12 cellular contexts compared by ENCODE assay signal in the genomic region with DNA sequence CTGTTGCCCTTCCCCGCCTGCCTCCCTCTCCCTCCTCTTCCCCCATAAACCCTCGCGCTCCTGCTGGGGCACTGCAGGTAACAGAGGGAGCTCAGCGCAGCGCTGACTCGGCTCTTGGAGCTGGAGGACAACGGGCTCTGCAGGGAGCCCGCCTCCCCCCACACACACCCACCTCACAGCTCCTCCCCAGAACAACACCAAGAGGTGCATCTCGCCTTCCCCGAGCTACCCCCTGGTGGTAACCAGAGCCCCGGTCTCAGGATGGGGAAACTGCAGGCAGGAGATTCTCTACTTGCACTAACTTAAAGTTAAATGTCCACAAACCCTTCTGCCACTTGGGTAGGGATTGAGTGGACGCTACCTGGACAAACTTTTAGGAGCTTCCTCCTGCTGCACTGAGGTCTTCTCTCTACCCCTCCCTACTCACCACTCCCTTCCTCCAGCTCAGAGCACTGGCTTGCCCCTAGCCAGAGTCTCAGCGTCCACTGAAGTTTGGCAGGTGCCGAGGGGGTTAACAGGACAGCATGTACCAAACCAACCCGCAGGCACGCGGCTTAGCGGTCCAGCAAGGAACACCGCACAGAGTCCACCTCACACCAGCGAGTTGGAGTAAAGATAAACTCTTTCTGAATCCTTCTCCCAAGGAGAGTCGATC. TPM values are rescaled to one million over a fixed set of nuclear protein-coding genes. Genes with fewer than 3 reads are reported as not detected.
A peak's percentile ranks its signal among the peaks of the same experiment; 100 is the strongest.
DNase-seq lines count a peak whose midpoint lies in the region; ATAC-seq and TF ChIP-seq lines count a peak whose summit lies in the region.
"Had no signal": no experiment of that assay in that cellular context is flagged by ENCODE, and none has a peak within 500 bp of the region (broad histone marks: within the 10 kb centered on the region; RNA-seq: fewer than 3 reads in every experiment).

No MANE protein-coding gene starts in this region.

- peak; percentile 28 for TF ChIP-seq CTCF in foreskin keratinocyte (conservative IDR thresholded peaks at IDR 0.05)
- TF ChIP-seq CTCF in lower leg skin (IDR thresholded peaks at IDR 0.05), result no peak
- no peak for TF ChIP-seq CTCF in esophagus squamous epithelium (IDR thresholded peaks at IDR 0.05)

- WGBS in lower leg skin, 2 donors, result 21 to 25% methylated on average over 21 of the region's 21 CpGs
- WGBS in esophagus squamous epithelium, 2 donors, result 16 to 20% methylated on average over 6 to 10 of the region's 21 CpGs

- no peak overlapping the region for H3K27ac ChIP-seq in foreskin keratinocyte
- no peak overlapping the region for H3K27ac ChIP-seq in esophagus squamous epithelium
- H3K27ac ChIP-seq: brain microvascular endothelial cell, heart right ventricle, VCaP had no signal

- ATAC-seq in foreskin keratinocyte, result peak; percentile 44
- ATAC-seq in stimulated activated effector memory CD8-positive, alpha-beta T cell treated with anti-CD3 and anti-CD28 coated beads, Interleukin-12 subunit alpha, Interleukin-12 subunit beta, amount 100 ng/mL, for 72 hours, result peak; percentile 67

- DNase-seq in activated gamma-delta T cell treated with Interleukin-2 at 50 U/mL for 16 hours, result peak; percentile 23
- no peak for DNase-seq in activated gamma-delta T cell (lab: John Stamatoyannopoulos, UW)
- DNase-seq in NCI-H510A treated with DMSO at 0.1 percent for 48 hours (lab: John Stamatoyannopoulos, UW), result peak; percentile 51
- DNase-seq in foreskin keratinocyte, result no peak
- DNase-seq in stimulated activated effector memory CD8-positive, alpha-beta T cell treated with anti-CD3 and anti-CD28 coated beads, Interleukin-12 subunit alpha, Interleukin-12 subunit beta, amount 100 ng/mL, for 72 hours (ENCODE audit: low spot score in 2 of 2), result no peak
- no peak for DNase-seq in lower leg skin (ENCODE audit: low spot score in 2 of 2)
- DNase-seq in EL, result no peak
- DNase-seq in esophagus squamous epithelium (lab: John Stamatoyannopoulos, UW), result no peak
- DNase-seq: brain microvascular endothelial cell, heart right ventricle, NCI-H446 treated with DMSO at 0.1 percent for 48 hours had no signal

- no peaks in the 10 kb centered on the region for H3K9me3 Mint-ChIP-seq in stimulated activated effector memory CD8-positive, alpha-beta T cell treated with anti-CD3 and anti-CD28 coated beads, Interleukin-12 subunit alpha, Interleukin-12 subunit beta, amount 100 ng/mL, for 72 hours

- H3K36me3 ChIP-seq in esophagus squamous epithelium, result no peaks in the 10 kb centered on the region
- H3K36me3 ChIP-seq: brain microvascular endothelial cell, heart right ventricle had no signal

- H3K4me3 Mint-ChIP-seq in stimulated activated effector memory CD8-positive, alpha-beta T cell treated with anti-CD3 and anti-CD28 coated beads, Interleukin-12 subunit alpha, Interleukin-12 subunit beta, amount 100 ng/mL, for 72 hours, result peak overlapping the region; percentile 19

- H3K4me1 ChIP-seq in foreskin keratinocyte (no peaks in the 10 kb centered on the region), esophagus squamous epithelium (peaks cover 19 to 40% (median 21%) of the 10 kb centered on the region in 3 donors)

- peaks cover 24% of the 10 kb centered on the region for H3K4me1 Mint-ChIP-seq in stimulated activated effector memory CD8-positive, alpha-beta T cell treated with anti-CD3 and anti-CD28 coated beads, Interleukin-12 subunit alpha, Interleukin-12 subunit beta, amount 100 ng/mL, for 72 hours

- no peak overlapping the region for H3K27ac Mint-ChIP-seq in stimulated activated effector memory CD8-positive, alpha-beta T cell treated with anti-CD3 and anti-CD28 coated beads, Interleukin-12 subunit alpha, Interleukin-12 subunit beta, amount 100 ng/mL, for 72 hours

- H3K36me3 Mint-ChIP-seq in stimulated activated effector memory CD8-positive, alpha-beta T cell treated with anti-CD3 and anti-CD28 coated beads, Interleukin-12 subunit alpha, Interleukin-12 subunit beta, amount 100 ng/mL, for 72 hours, result peaks cover 1% of the 10 kb centered on the region

- H3K27me3 ChIP-seq in foreskin keratinocyte (peaks cover 30% of the 10 kb centered on the region), esophagus squamous epithelium (peaks cover 0 to 98% (median 12%) of the 10 kb centered on the region in 4 donors)

- TF ChIP-seq POLR2A in lower leg skin (IDR thresholded peaks at IDR 0.05), result no peak
- TF ChIP-seq POLR2A in esophagus squamous epithelium (IDR thresholded peaks at IDR 0.05), result no peak

- H3K4me3 ChIP-seq in lower leg skin (ENCODE audit: low read depth, poor library complexity, severe bottlenecking), result no peak overlapping the region
- H3K4me3 ChIP-seq in esophagus squamous epithelium, result no peak overlapping the region
- H3K4me3 ChIP-seq: heart right ventricle had no signal

- intact Hi-C loops in lower leg skin (cut with DNase I; ENCODE audit: low total_unique reads) (no loop called here), esophagus squamous epithelium (cut with DNase I) (no loop called here)

- H3K9me3 ChIP-seq in esophagus squamous epithelium, result no peaks in the 10 kb centered on the region
- H3K9me3 ChIP-seq: heart right ventricle had no signal

RNA-seq across cellular contexts. Expression of gene SCN4B, which starts 4.0 kb away (rescaled TPM):
- total RNA-seq in foreskin keratinocyte (3.1 and 4.9 TPM in 2 replicates), lower leg skin (1 to 10 TPM in 3 of 4 donors, under 1 TPM in 1; 0.25 to 4.0 (median 1.9) TPM), esophagus squamous epithelium (1 to 10 TPM in 3 of 4 donors, under 1 TPM in 1; 0.87 to 4.2 (median 1.3) TPM)
- 1.7 and 3.3 TPM in 2 replicates for polyA plus RNA-seq in foreskin keratinocyte

RNA-seq across cellular contexts. Expression of gene SCN2B, which starts 19.8 kb away (rescaled TPM):
- total RNA-seq in foreskin keratinocyte, result 0.14 and 0.42 TPM in 2 replicates
- polyA plus RNA-seq in foreskin keratinocyte, result 0.06 and 0.17 TPM in 2 replicates
- total RNA-seq in lower leg skin, result under 1 TPM in 1 of 4 donors, not detected in 3; 0.06 TPM
- 1 to 10 TPM in 1 of 4 donors, under 1 TPM in 1, not detected in 2; 0.38 to 1.1 TPM for total RNA-seq in esophagus squamous epithelium

Comparison
In these comparisons a context has a peak if more than half of its experiments do, and no peak if none do; other contexts are left out.
1. DNase-seq: peak in activated gamma-delta T cell treated with Interleukin-2 at 50 U/mL for 16 hours (single experiment) and NCI-H510A treated with DMSO at 0.1 percent for 48 hours (single experiment); none in activated gamma-delta T cell (single experiment), foreskin keratinocyte (0 of 2), stimulated activated effector memory CD8-positive, alpha-beta T cell treated with anti-CD3 and anti-CD28 coated beads, Interleukin-12 subunit alpha, Interleukin-12 subunit beta, amount 100 ng/mL, for 72 hours (0 of 2), lower leg skin (0 of 2), EL (single experiment) and esophagus squamous epithelium (single experiment).